13 cellular contexts compared by ENCODE assay signal in genomic region chr5:89255845-89256463, GRCh38.
A peak's percentile ranks its signal among the peaks of the same experiment; 100 is the strongest.
DNase-seq lines count a peak whose midpoint lies in the region; ATAC-seq, FAIRE-seq and TF ChIP-seq lines count a peak whose summit lies in the region.
"Had no signal": no experiment of that assay in that cellular context is flagged by ENCODE, and none has a peak within 500 bp of the region (broad histone marks: within the 10 kb centered on the region; RNA-seq: fewer than 3 reads in every experiment).

No MANE protein-coding gene starts in this region.

- CTCF ChIA-PET in mammary epithelial cell (lab: Charles Lee; ENCODE audit: low non-redundant PET): no interaction called here

- no peak overlapping the region for H3K4me2 ChIP-seq in mammary epithelial cell (ENCODE audit: insufficient read depth, low read depth, low read length)

- no peak overlapping the region for H3K27ac ChIP-seq in mammary epithelial cell (ENCODE audit: insufficient read depth, low read depth, low read length)
- H3K27ac ChIP-seq: psoas muscle had no signal

- intact Hi-C loops in mammary epithelial cell (cut with micrococcal nuclease): no loop called here

- 87% methylated on average over 5 of the region's 5 CpGs for WGBS in mammary epithelial cell (ENCODE audit: low coverage, missing lambda C conversion rate)

- peak; percentile 40 for FAIRE-seq in GM12892 (lab: Jason Lieb, UNC)
- FAIRE-seq: TTC549 had no signal

- in situ Hi-C loops in mammary epithelial cell (cut with MboI; ENCODE audit: low sequenced_read_pairs in 2 of 2): no loop called here

- H3K27ac Mint-ChIP-seq in naive B cell: peak overlapping the region in 1 of 6 donors; percentile 58
- H3K27ac Mint-ChIP-seq: activated naive CD8-positive, alpha-beta T cell treated with anti-CD3 and anti-CD28 coated beads for 36 hours had no signal

- peaks cover 24 to 50% (median 37%) of the 10 kb centered on the region in 3 donors for H3K4me1 Mint-ChIP-seq in naive B cell
- H3K4me1 Mint-ChIP-seq: activated naive CD8-positive, alpha-beta T cell treated with anti-CD3 and anti-CD28 coated beads for 36 hours had no signal

- TF ChIP-seq CTCF in NB4 (IDR thresholded peaks at IDR 0.05; ENCODE audit: low read depth, low read length) (no peak), mammary epithelial cell (conservative IDR thresholded peaks at IDR 0.05 in 1 of 2, IDR thresholded peaks at IDR 0.05 in 1 of 2; ENCODE audit: extremely low read depth in 1 of 2, insufficient read depth in 1 of 2, low read depth in 1 of 2, low read length in 2 of 2) (no peak)

- no peaks in the 10 kb centered on the region for H3K27me3 Mint-ChIP-seq in naive B cell

- H2AFZ ChIP-seq in mammary epithelial cell (ENCODE audit: low read depth, low read length): no peak overlapping the region

- H3K27me3 ChIP-seq in mammary epithelial cell (ENCODE audit: insufficient read depth, low read length): no peaks in the 10 kb centered on the region

- H3K79me2 ChIP-seq in mammary epithelial cell (ENCODE audit: insufficient read depth, low read length): no peaks in the 10 kb centered on the region

- no TSS peak for BruUV-seq in mammary epithelial cell (replicated peaks; lab: Mats Ljungman, UMichigan)

- H3K9ac ChIP-seq in mammary epithelial cell (ENCODE audit: insufficient read depth, low read length): no peak overlapping the region

- no peak for DNase-seq in GM12892 (ENCODE audit: insufficient read length)
- DNase-seq in NB4 (ENCODE audit: low read depth): peak; percentile 52
- peak; percentile 61 for DNase-seq in mammary epithelial cell
- no peak for DNase-seq in naive B cell
- no peak for DNase-seq in stimulated activated CD4-positive, alpha-beta T cell treated with anti-CD3 and anti-CD28 coated beads, Interleukin-15, amount 100 ng/mL, for 24 hours
- no peak for DNase-seq in NCI-H345 (lab: John Stamatoyannopoulos, UW)
- no peak for DNase-seq in OCI-M2 (lab: John Stamatoyannopoulos, UW; ENCODE audit: unreplicated experiment)
- DNase-seq: activated naive CD8-positive, alpha-beta T cell treated with anti-CD3 and anti-CD28 coated beads for 36 hours; head of caudate nucleus; NCI-H1694 treated with DMSO at 0.1 percent for 48 hours; psoas muscle had no signal

- H3K4me3 ChIP-seq in NB4 (ENCODE audit: low read depth, low read length): no peak overlapping the region
- H3K4me3 ChIP-seq in mammary epithelial cell (replicated peaks in 1 of 3; ENCODE audit: insufficient read depth in 1 of 3, low read depth in 2 of 3, low read length in 3 of 3): no peak overlapping the region
- H3K4me3 ChIP-seq: psoas muscle had no signal

- H3K9me3 Mint-ChIP-seq in naive B cell: peaks cover 0 to 10% (median 4%) of the 10 kb centered on the region in 7 donors
- H3K9me3 Mint-ChIP-seq: activated naive CD8-positive, alpha-beta T cell treated with anti-CD3 and anti-CD28 coated beads for 36 hours had no signal

- dilution Hi-C loops in mammary epithelial cell (cut with HindIII; ENCODE audit: low sequenced_read_pairs): no loop called here

- ATAC-seq in naive B cell (ENCODE audit: low read depth in 2 of 2): peak; percentile 64 to 75
- no peak for ATAC-seq in GM21576 (IDR thresholded peaks at IDR 0.05; ENCODE audit: unreplicated experiment)

- no peaks in the 10 kb centered on the region for H4K20me1 ChIP-seq in mammary epithelial cell (ENCODE audit: insufficient read depth, low read length)

- no peak for TF ChIP-seq POLR2A in GM12892 (IDR thresholded peaks at IDR 0.05; ENCODE audit: low read depth, low read length)
- no peak for TF ChIP-seq POLR2A in NB4 (IDR thresholded peaks at IDR 0.05; ENCODE audit: extremely low read depth, insufficient read length)

- no peaks in the 10 kb centered on the region for H3K36me3 ChIP-seq in mammary epithelial cell (ENCODE audit: insufficient read depth, low read length)

- no peaks in the 10 kb centered on the region for H3K9me3 ChIP-seq in mammary epithelial cell (replicated peaks; ENCODE audit: insufficient read depth, low read length)
- H3K9me3 ChIP-seq: psoas muscle had no signal

- H3K36me3 Mint-ChIP-seq in naive B cell: no peaks in the 10 kb centered on the region
- H3K36me3 Mint-ChIP-seq: activated naive CD8-positive, alpha-beta T cell treated with anti-CD3 and anti-CD28 coated beads for 36 hours had no signal

- no peaks in the 10 kb centered on the region for H3K4me1 ChIP-seq in mammary epithelial cell (ENCODE audit: insufficient read depth, low read length)
- H3K4me1 ChIP-seq: psoas muscle had no signal

- H3K4me3 Mint-ChIP-seq in naive B cell: no peak overlapping the region
- H3K4me3 Mint-ChIP-seq: activated naive CD8-positive, alpha-beta T cell treated with anti-CD3 and anti-CD28 coated beads for 36 hours had no signal

Comparison
In these comparisons a context has a peak if more than half of its experiments do, and no peak if none do; other contexts are left out.
1. DNase-seq: peak in NB4 (single experiment) and mammary epithelial cell (single experiment); none in GM12892 (single experiment), naive B cell (single experiment), stimulated activated CD4-positive, alpha-beta T cell treated with anti-CD3 and anti-CD28 coated beads, Interleukin-15, amount 100 ng/mL, for 24 hours (single experiment), NCI-H345 (single experiment) and OCI-M2 (single experiment).